13 cellular contexts compared by ENCODE assay signal in genomic region chr15:82146990-82147461, GRCh38.
A peak's percentile ranks its signal among the peaks of the same experiment; 100 is the strongest.
DNase-seq lines count a peak whose midpoint lies in the region; ATAC-seq and TF ChIP-seq lines count a peak whose summit lies in the region.
"Had no signal": no experiment of that assay in that cellular context is flagged by ENCODE, and none has a peak within 500 bp of the region (broad histone marks: within the 10 kb centered on the region; RNA-seq: fewer than 3 reads in every experiment).

No MANE protein-coding gene starts in this region.

- peak overlapping the region; percentile 59 for H3K27ac Mint-ChIP-seq in Calu3 (ENCODE audit: unreplicated experiment)
- no peak overlapping the region for H3K27ac Mint-ChIP-seq in stimulated activated memory B cell treated with anti-CD40 and anti-IgM and Interleukin-4, amounts not matched to agents 10 μg/mL and 1 μg/mL and 100 μg/mL, for 72 hours
- H3K27ac Mint-ChIP-seq: memory B cell had no signal

- no peak overlapping the region for H2BK120ac ChIP-seq in mesendoderm (ENCODE audit: low read depth, low read length)

- H2AK5ac ChIP-seq in mesendoderm (ENCODE audit: low read length): no peak overlapping the region

- no peak overlapping the region for H3K27ac ChIP-seq in mesendoderm (ENCODE audit: low read depth, low read length)
- H3K27ac ChIP-seq: C4-2B had no signal

- H4K8ac ChIP-seq in mesendoderm (ENCODE audit: low read depth, low read length): no peak overlapping the region

- H2BK15ac ChIP-seq in mesendoderm (replicated peaks; ENCODE audit: low read depth): no peak overlapping the region

- peaks cover 21% of the 10 kb centered on the region for H3K4me1 Mint-ChIP-seq in Calu3 (ENCODE audit: low read depth, unreplicated experiment)
- no peaks in the 10 kb centered on the region for H3K4me1 Mint-ChIP-seq in stimulated activated memory B cell treated with anti-CD40 and anti-IgM and Interleukin-4, amounts not matched to agents 10 μg/mL and 1 μg/mL and 100 μg/mL, for 72 hours
- H3K4me1 Mint-ChIP-seq: memory B cell had no signal

- H3K4me1 ChIP-seq in mesendoderm (ENCODE audit: control insufficient read depth, low read depth, low read length): no peaks in the 10 kb centered on the region

- no peak overlapping the region for H3K4me3 ChIP-seq in mesendoderm (ENCODE audit: low read length)

- DNase-seq in Calu3 (peak; percentile 53), OCI-M1 (lab: John Stamatoyannopoulos, UW) (peak; percentile 20), dermis blood vessel endothelial cell (peak; percentile 94), mesendoderm (peak; percentile 66), NCI-H146 (lab: John Stamatoyannopoulos, UW) (no peak), HuH-7 (ENCODE audit: low spot score) (no peak)
- no peak for DNase-seq in activated CD4-positive, alpha-beta T cell treated with anti-CD3 and anti-CD28 coated beads, Interleukin-2, amount 50 U/mL, for 1 hour
- DNase-seq: activated CD4-positive, CD25-positive, alpha-beta regulatory T cell; activated effector memory CD4-positive, alpha-beta T cell treated with anti-CD3 and anti-CD28 coated beads, Interleukin-2, amount 50 U/mL, for 16 hours had no signal

- H3K9ac ChIP-seq in mesendoderm (ENCODE audit: low read length): no peak overlapping the region

- no peak overlapping the region for H4K5ac ChIP-seq in mesendoderm (ENCODE audit: low read length)

- no peaks in the 10 kb centered on the region for H3K79me2 ChIP-seq in mesendoderm (ENCODE audit: control insufficient read depth, insufficient read depth, low read length)

- H3K27me3 ChIP-seq in mesendoderm (ENCODE audit: insufficient read depth, low read length, poor library complexity): no peaks in the 10 kb centered on the region

- no peak overlapping the region for H3K56ac ChIP-seq in mesendoderm (ENCODE audit: low read length)

- no peaks in the 10 kb centered on the region for H3K79me1 ChIP-seq in mesendoderm (ENCODE audit: low read length)

- WGBS in mesendoderm (ENCODE audit: extremely low coverage, insufficient coverage, low lambda C conversion rate): no CpG with 5 or more reads among the region's 8 CpGs

- intact Hi-C loops in Calu3 (cut with micrococcal nuclease; ENCODE audit: unreplicated experiment): no loop called here

- no peak overlapping the region for H3K4me2 ChIP-seq in mesendoderm (ENCODE audit: low read length)

- H3K23ac ChIP-seq in mesendoderm (ENCODE audit: low read length): no peak overlapping the region

- CTCF ChIA-PET in Calu3 (lab: Charles Lee): interaction anchor here (0.7 kb wide), 1 partner anchor 39 kb away, joined by 3 read pairs; no protein-coding TSS in a partner anchor

- no peak overlapping the region for H3K4ac ChIP-seq in mesendoderm (ENCODE audit: low read depth, low read length)

- no peak overlapping the region for H3K4me3 Mint-ChIP-seq in Calu3 (ENCODE audit: low read depth, unreplicated experiment)
- no peak overlapping the region for H3K4me3 Mint-ChIP-seq in stimulated activated memory B cell treated with anti-CD40 and anti-IgM and Interleukin-4, amounts not matched to agents 10 μg/mL and 1 μg/mL and 100 μg/mL, for 72 hours
- H3K4me3 Mint-ChIP-seq: memory B cell had no signal

- no peaks in the 10 kb centered on the region for H3K27me3 Mint-ChIP-seq in Calu3 (ENCODE audit: unreplicated experiment)
- H3K27me3 Mint-ChIP-seq in stimulated activated memory B cell treated with anti-CD40 and anti-IgM and Interleukin-4, amounts not matched to agents 10 μg/mL and 1 μg/mL and 100 μg/mL, for 72 hours: no peaks in the 10 kb centered on the region
- H3K27me3 Mint-ChIP-seq: memory B cell had no signal

- H3K18ac ChIP-seq in mesendoderm (ENCODE audit: low read length): no peak overlapping the region

- no peak overlapping the region for H2BK5ac ChIP-seq in mesendoderm (ENCODE audit: low read length)

- no peaks in the 10 kb centered on the region for H3K36me3 ChIP-seq in mesendoderm (ENCODE audit: control insufficient read depth, insufficient read depth, low read length)

- H3K9me3 Mint-ChIP-seq in Calu3 (ENCODE audit: low read depth, unreplicated experiment): no peaks in the 10 kb centered on the region
- no peaks in the 10 kb centered on the region for H3K9me3 Mint-ChIP-seq in stimulated activated memory B cell treated with anti-CD40 and anti-IgM and Interleukin-4, amounts not matched to agents 10 μg/mL and 1 μg/mL and 100 μg/mL, for 72 hours
- H3K9me3 Mint-ChIP-seq: memory B cell had no signal

- no peaks in the 10 kb centered on the region for H3K36me3 Mint-ChIP-seq in Calu3 (ENCODE audit: insufficient read depth, unreplicated experiment)
- peaks cover 24% of the 10 kb centered on the region for H3K36me3 Mint-ChIP-seq in stimulated activated memory B cell treated with anti-CD40 and anti-IgM and Interleukin-4, amounts not matched to agents 10 μg/mL and 1 μg/mL and 100 μg/mL, for 72 hours

- ATAC-seq in stimulated activated memory B cell treated with anti-CD40 and anti-IgM and Interleukin-4, amounts not matched to agents 10 μg/mL and 1 μg/mL and 100 μg/mL, for 72 hours: no peak
- ATAC-seq: sciatic nerve had no signal

- no TSS peak for BruUV-seq in Calu3 (replicated peaks; lab: Mats Ljungman, UMichigan)

- TF ChIP-seq CTCF in Calu3 (IDR thresholded peaks at IDR 0.05; ENCODE audit: unreplicated experiment): no peak

Comparison
In these comparisons a context has a peak if more than half of its experiments do, and no peak if none do; other contexts are left out.
1. DNase-seq: peak in Calu3 (single experiment), OCI-M1 (single experiment), dermis blood vessel endothelial cell (single experiment) and mesendoderm (single experiment); none in activated CD4-positive, alpha-beta T cell treated with anti-CD3 and anti-CD28 coated beads, Interleukin-2, amount 50 U/mL, for 1 hour (single experiment), NCI-H146 (single experiment) and HuH-7 (single experiment).